ENCODE assay signal across 19 cellular contexts in the genomic region with DNA sequence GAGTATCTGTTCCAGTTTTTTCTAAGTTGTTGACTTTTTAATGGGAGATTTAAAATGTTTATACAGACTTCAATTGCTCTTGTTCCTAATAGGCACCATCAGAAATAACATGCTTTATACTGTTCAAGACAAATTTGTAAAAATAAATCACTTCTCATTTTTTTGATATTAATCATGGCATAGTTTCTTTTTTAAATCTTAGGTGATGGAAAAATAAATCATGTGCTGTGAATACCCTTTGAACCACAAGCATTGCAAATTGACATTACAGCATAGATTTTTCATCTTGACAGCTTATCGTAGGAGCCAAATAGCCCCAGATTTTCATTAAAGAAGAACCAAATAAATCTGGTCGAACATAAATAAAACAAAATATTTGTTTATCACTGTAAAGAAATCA.
"Had no signal": no experiment of that assay in that cellular context is flagged by ENCODE, and none has a peak within 500 bp of the region (broad histone marks: within the 10 kb centered on the region; RNA-seq: fewer than 3 reads in every experiment).

No MANE protein-coding gene starts in this region.

- FAIRE-seq: urothelium cell line had no signal

- H3K4me1 ChIP-seq: tibial nerve had no signal

- DNase-seq: activated CD4-positive, alpha-beta T cell treated with anti-CD3 and anti-CD28 coated beads, Interleukin-2, amount 10 ng/mL, durations not matched to agents 24 days and 14 days; activated CD8-positive, alpha-beta T cell treated with anti-CD3 and anti-CD28 coated beads for 36 hours; activated naive CD4-positive, alpha-beta T cell treated with Interleukin-2 at 50 U/mL for 16 hours; activated naive CD8-positive, alpha-beta T cell treated with anti-CD3 and anti-CD28 coated beads, Interleukin-2, amount 10 ng/mL, durations not matched to agents 7 days and 5 days; activated T-cell treated with anti-CD3 and anti-CD28 coated beads, Interleukin-2, amount 50 U/mL, for 1 hour; aorta; cerebellar nuclear complex; dermis blood vessel endothelial cell; effector memory CD4-positive, alpha-beta T cell; foreskin fibroblast; islet precursor cell; midbrain; occipital lobe; stimulated activated CD4-positive, alpha-beta T cell treated with anti-CD3 and anti-CD28 coated beads, Interleukin-12 subunit alpha, Interleukin-12 subunit beta, amount 100 ng/mL, for 4 hours; stimulated activated CD4-positive, alpha-beta T cell treated with anti-CD3 and anti-CD28 coated beads, Interleukin-1b, Interleukin-23, amount 100 ng/mL, for 48 hours had no signal

- H3K27ac ChIP-seq: hepatocyte, tibial nerve had no signal

- H3K9me3 ChIP-seq: tibial nerve had no signal

- ATAC-seq: activated CD8-positive, alpha-beta T cell treated with anti-CD3 and anti-CD28 coated beads for 36 hours had no signal

- H3K36me3 ChIP-seq: tibial nerve had no signal

- H3K27me3 ChIP-seq: hepatocyte, tibial nerve had no signal

- H3K4me3 ChIP-seq: hepatocyte, lung, tibial nerve had no signal
